In genomic region chr10:110779489-110779888, GRCh38 we compare ENCODE assay signal across 20 cellular contexts.
DNase-seq lines count a peak whose midpoint lies in the region; ATAC-seq and TF ChIP-seq lines count a peak whose summit lies in the region.
"Had no signal": no experiment of that assay in that cellular context is flagged by ENCODE, and none has a peak within 500 bp of the region (broad histone marks: within the 10 kb centered on the region; RNA-seq: fewer than 3 reads in every experiment).

No MANE protein-coding gene starts in this region.

- H3K4me3 ChIP-seq in GM12865 (ENCODE audit: low read depth, low read length) = no peak overlapping the region
- H3K4me3 ChIP-seq in epithelial cell of esophagus (ENCODE audit: low read length) = no peak overlapping the region
- H3K4me3 ChIP-seq: lung had no signal

- no peak for TF ChIP-seq CTCF in GM12865 (IDR thresholded peaks at IDR 0.05; ENCODE audit: insufficient read depth, low read depth, low read length, missing control alignments)
- TF ChIP-seq CTCF in epithelial cell of esophagus (IDR thresholded peaks at IDR 0.05; ENCODE audit: insufficient read depth, low read depth, low read length, missing control alignments) = no peak
- no peak for TF ChIP-seq CTCF in GM20000 (IDR thresholded peaks at IDR 0.05; ENCODE audit: extremely low read depth, missing control alignments)

- peaks cover 5% of the 10 kb centered on the region for H3K9me3 Mint-ChIP-seq in activated T-cell treated with anti-CD3 and anti-CD28 coated beads, Interleukin-2, amount 50 U/mL, for 24 hours
- H3K9me3 Mint-ChIP-seq: brain had no signal

- no peak overlapping the region for H3K4me3 Mint-ChIP-seq in activated T-cell treated with anti-CD3 and anti-CD28 coated beads, Interleukin-2, amount 50 U/mL, for 24 hours
- H3K4me3 Mint-ChIP-seq: brain, CD14-positive monocyte had no signal

- H3K27ac Mint-ChIP-seq in activated T-cell treated with anti-CD3 and anti-CD28 coated beads, Interleukin-2, amount 50 U/mL, for 24 hours = no peak overlapping the region
- H3K27ac Mint-ChIP-seq: brain, progenitor cell of endocrine pancreas had no signal

- H3K4me1 Mint-ChIP-seq in activated T-cell treated with anti-CD3 and anti-CD28 coated beads, Interleukin-2, amount 50 U/mL, for 24 hours (ENCODE audit: low read depth) = peaks cover 76% of the 10 kb centered on the region
- H3K4me1 Mint-ChIP-seq: CD14-positive monocyte had no signal

- DNase-seq in activated T-cell treated with anti-CD3 and anti-CD28 coated beads, Interleukin-2, amount 50 U/mL, for 48 hours = peak; percentile 52 to 64
- no peak for DNase-seq in activated T-cell treated with anti-CD3 and anti-CD28 coated beads, Interleukin-2, amount 50 U/mL, for 24 hours
- DNase-seq in GM12865 (ENCODE audit: low read depth) (peak; percentile 31), epithelial cell of esophagus (ENCODE audit: low read depth) (peak; percentile 24), NCI-H2029 (lab: John Stamatoyannopoulos, UW) (no peak), GM20000 (ENCODE audit: low spot score) (no peak)
- DNase-seq: DMS 273 treated with DMSO at 0.1 percent for 48 hours; effector memory CD4-positive, alpha-beta T cell; foreskin melanocyte; Karpas-422; NCI-H1930; NCI-H446; NK-92 treated with Interleukin-12 subunit alpha and Interleukin-12 subunit beta, amount 100 ng/mL, for 24 hours had no signal

- no peaks in the 10 kb centered on the region for H3K36me3 Mint-ChIP-seq in activated T-cell treated with anti-CD3 and anti-CD28 coated beads, Interleukin-2, amount 50 U/mL, for 24 hours (ENCODE audit: low read depth)
- H3K36me3 Mint-ChIP-seq: brain, CD14-positive monocyte had no signal

- peak; percentile 56 for ATAC-seq in HG02973 (IDR thresholded peaks at IDR 0.05; ENCODE audit: unreplicated experiment)
- ATAC-seq: esophagus mucosa, HCT116 had no signal

- no peaks in the 10 kb centered on the region for H3K27me3 Mint-ChIP-seq in activated T-cell treated with anti-CD3 and anti-CD28 coated beads, Interleukin-2, amount 50 U/mL, for 24 hours
- H3K27me3 Mint-ChIP-seq: brain had no signal

Comparison
In these comparisons a context has a peak if more than half of its experiments do, and no peak if none do; other contexts are left out.
1. DNase-seq: peak in activated T-cell treated with anti-CD3 and anti-CD28 coated beads, Interleukin-2, amount 50 U/mL, for 48 hours (2 of 2), GM12865 (single experiment) and epithelial cell of esophagus (single experiment); none in activated T-cell treated with anti-CD3 and anti-CD28 coated beads, Interleukin-2, amount 50 U/mL, for 24 hours (single experiment), NCI-H2029 (single experiment) and GM20000 (single experiment).